In the genomic region with DNA sequence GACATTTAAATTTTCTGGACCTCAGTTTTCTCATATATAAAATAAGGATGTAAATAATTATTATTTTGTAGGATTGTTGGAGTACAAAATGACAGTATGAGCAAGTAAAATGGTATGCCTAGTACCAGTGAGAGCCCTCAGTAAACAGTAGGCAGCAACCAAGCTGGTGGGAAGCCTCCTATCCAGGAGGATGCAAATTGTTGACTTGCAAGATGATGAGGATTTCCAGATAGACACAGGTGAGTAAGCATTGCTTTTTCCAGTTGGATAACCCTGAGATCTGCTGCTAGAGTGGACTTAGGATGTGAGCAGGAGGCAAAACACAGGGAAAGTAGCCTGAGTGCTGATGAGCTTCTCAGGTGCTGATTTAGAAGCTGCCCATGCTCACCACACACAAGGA, we compare ENCODE assay signal across 24 cellular contexts.
"Had no signal": no experiment of that assay in that cellular context is flagged by ENCODE, and none has a peak within 500 bp of the region (broad histone marks: within the 10 kb centered on the region; RNA-seq: fewer than 3 reads in every experiment).

No MANE protein-coding gene starts in this region.

- H3K27me3 ChIP-seq: ascending aorta, body of pancreas, MG63 had no signal

- ATAC-seq: activated naive CD4-positive, alpha-beta T cell treated with anti-CD3 and anti-CD28 coated beads, Interleukin-2, amount 50 U/mL, for 72 hours; activated naive CD8-positive, alpha-beta T cell treated with anti-CD3 and anti-CD28 coated beads, Interleukin-2, amount 50 U/mL, for 24 hours; activated T-cell treated with anti-CD3 and anti-CD28 coated beads, Interleukin-2, amount 50 U/mL, for 4 hours; body of pancreas had no signal

- H3K4me3 ChIP-seq: ascending aorta, body of pancreas, MG63 had no signal

- H3K36me3 ChIP-seq: MG63 had no signal

- H3K9ac ChIP-seq: KMS-11 had no signal

- H3K9me3 ChIP-seq: ascending aorta, body of pancreas, MG63 had no signal

- H3K27ac ChIP-seq: ascending aorta, body of pancreas, KMS-11 had no signal

- H3K4me2 ChIP-seq: KMS-11 had no signal

- DNase-seq: activated B cell treated with CpG ODN at 0.5 μM for 24 hours; activated CD4-positive, alpha-beta memory T cell treated with anti-CD3 and anti-CD28 coated beads for 36 hours; activated CD4-positive, alpha-beta T cell treated with anti-CD3 and anti-CD28 coated beads, Interleukin-2, amount 10 ng/mL, durations not matched to agents 7 days and 5 days; activated CD8-positive, alpha-beta memory T cell treated with anti-CD3 and anti-CD28 coated beads for 24 hours; activated effector memory CD4-positive, alpha-beta T cell treated with anti-CD3 and anti-CD28 coated beads, Interleukin-2, amount 50 U/mL, for 16 hours; activated naive CD4-positive, alpha-beta T cell treated with Interleukin-2 at 50 U/mL for 16 hours; activated naive CD8-positive, alpha-beta T cell treated with anti-CD3 and anti-CD28 coated beads, Interleukin-2, amount 50 U/mL, for 24 hours; activated T-cell treated with anti-CD3 and anti-CD28 coated beads, Interleukin-2, amount 50 U/mL, for 4 hours; amniotic stem cell; body of pancreas; MG63; NCI-H1105; NCI-H1436; NCI-H187 treated with DMSO at 0.1 percent for 48 hours; NCI-H2107; NCI-H2171 treated with DMSO at 0.1 percent for 48 hours; NCI-H226; NCI-H82; SHP77 treated with DMSO at 0.1 percent for 48 hours; T-helper 2 cell; T1000 had no signal
